8 cellular contexts compared by ENCODE assay signal in genomic region chr3:160921020-160921635, GRCh38.
DNase-seq lines count a peak whose midpoint lies in the region; ATAC-seq and TF ChIP-seq lines count a peak whose summit lies in the region.

No MANE protein-coding gene starts in this region.

- H3K27ac Mint-ChIP-seq in natural killer cell = no peak overlapping the region
- H3K27ac Mint-ChIP-seq in natural killer cell treated with Interleukin-12 subunit alpha and Interleukin-12 subunit beta and Interleukin-15 and Interleukin-18, amount 100 ng/mL, for 72 hours = no peak overlapping the region

- H2AFZ ChIP-seq in mammary epithelial cell (ENCODE audit: low read depth, low read length) = no peak overlapping the region

- H3K27ac ChIP-seq in mammary epithelial cell (ENCODE audit: insufficient read depth, low read depth, low read length) (no peak overlapping the region), left lung (no peak overlapping the region)

- ATAC-seq in natural killer cell = peak in 1 of 3 donors; percentile 58
- no peak for ATAC-seq in natural killer cell treated with Interleukin-12 subunit alpha and Interleukin-12 subunit beta and Interleukin-15 and Interleukin-18, amount 100 ng/mL, for 72 hours
- ATAC-seq in HG02759 (IDR thresholded peaks at IDR 0.05; ENCODE audit: unreplicated experiment) = peak; percentile 81
- ATAC-seq in left lung = peak; percentile 84

- no peaks in the 10 kb centered on the region for H3K9me3 Mint-ChIP-seq in natural killer cell
- no peaks in the 10 kb centered on the region for H3K9me3 Mint-ChIP-seq in natural killer cell treated with Interleukin-12 subunit alpha and Interleukin-12 subunit beta and Interleukin-15 and Interleukin-18, amount 100 ng/mL, for 72 hours

- CTCF ChIA-PET in mammary epithelial cell (lab: Charles Lee; ENCODE audit: low non-redundant PET) = interaction anchor here (0.5 kb wide), 1 partner anchor 108 kb away, joined by 4 read pairs; no protein-coding TSS in a partner anchor

- WGBS in mammary epithelial cell (ENCODE audit: low coverage, missing lambda C conversion rate) = 50% methylated on average over 4 of the region's 4 CpGs

- DNase-seq in natural killer cell (no peak), NCI-H524 (lab: John Stamatoyannopoulos, UW) (peak; percentile 29 to 64), mammary epithelial cell (peak; percentile 8), left lung (no peak), NCI-H2171 (lab: John Stamatoyannopoulos, UW) (no peak)
- no peak for DNase-seq in natural killer cell treated with Interleukin-12 subunit alpha and Interleukin-12 subunit beta and Interleukin-15 and Interleukin-18, amount 100 ng/mL, for 72 hours (ENCODE audit: low spot score)
- DNase-seq in stimulated activated CD4-positive, alpha-beta T cell treated with anti-CD3 and anti-CD28 coated beads, Interleukin-12 subunit alpha, Interleukin-12 subunit beta, amount 100 ng/mL, for 4 hours = no peak

- intact Hi-C loops in natural killer cell (cut with micrococcal nuclease) = no loop called here
- intact Hi-C loops in mammary epithelial cell (cut with micrococcal nuclease) = loop anchor here (2.0 kb wide), 1 partner anchor 504 kb away; no protein-coding TSS in a partner anchor
- intact Hi-C loops in left lung (cut with DNase I) = no loop called here

- dilution Hi-C loops in mammary epithelial cell (cut with HindIII; ENCODE audit: low sequenced_read_pairs) = no loop called here

- in situ Hi-C loops in mammary epithelial cell (cut with MboI; ENCODE audit: low sequenced_read_pairs in 2 of 2) = no loop called here

- no peak overlapping the region for H3K4me2 ChIP-seq in mammary epithelial cell (ENCODE audit: insufficient read depth, low read depth, low read length)

- H3K4me1 ChIP-seq in mammary epithelial cell (ENCODE audit: insufficient read depth, low read length) (no peaks in the 10 kb centered on the region), left lung (no peaks in the 10 kb centered on the region)

- TF ChIP-seq CTCF in natural killer cell (IDR thresholded peaks at IDR 0.05) (peak; percentile 44), mammary epithelial cell (conservative IDR thresholded peaks at IDR 0.05 in 1 of 2, IDR thresholded peaks at IDR 0.05 in 1 of 2; ENCODE audit: extremely low read depth in 1 of 2, insufficient read depth in 1 of 2, low read depth in 1 of 2, low read length in 2 of 2) (peak; percentile 67 to 79), left lung (IDR thresholded peaks at IDR 0.05) (peak; percentile 54 to 81)

- H3K4me3 Mint-ChIP-seq in natural killer cell = no peak overlapping the region
- H3K4me3 Mint-ChIP-seq in natural killer cell treated with Interleukin-12 subunit alpha and Interleukin-12 subunit beta and Interleukin-15 and Interleukin-18, amount 100 ng/mL, for 72 hours = no peak overlapping the region

- H3K36me3 Mint-ChIP-seq in natural killer cell = no peaks in the 10 kb centered on the region
- no peaks in the 10 kb centered on the region for H3K36me3 Mint-ChIP-seq in natural killer cell treated with Interleukin-12 subunit alpha and Interleukin-12 subunit beta and Interleukin-15 and Interleukin-18, amount 100 ng/mL, for 72 hours

- H3K27me3 Mint-ChIP-seq in natural killer cell (ENCODE audit: low read depth in 2 of 2) = no peaks in the 10 kb centered on the region
- H3K27me3 Mint-ChIP-seq in natural killer cell treated with Interleukin-12 subunit alpha and Interleukin-12 subunit beta and Interleukin-15 and Interleukin-18, amount 100 ng/mL, for 72 hours = no peaks in the 10 kb centered on the region

- H3K27me3 ChIP-seq in mammary epithelial cell (ENCODE audit: insufficient read depth, low read length) (no peaks in the 10 kb centered on the region), left lung (no peaks in the 10 kb centered on the region)

- no TSS peak for BruUV-seq in mammary epithelial cell (replicated peaks; lab: Mats Ljungman, UMichigan)

- no peak overlapping the region for H3K4me3 ChIP-seq in mammary epithelial cell (replicated peaks in 1 of 3; ENCODE audit: insufficient read depth in 1 of 3, low read depth in 2 of 3, low read length in 3 of 3)
- no peak overlapping the region for H3K4me3 ChIP-seq in left lung

- H4K20me1 ChIP-seq in mammary epithelial cell (ENCODE audit: insufficient read depth, low read length) = no peaks in the 10 kb centered on the region

- H3K9me3 ChIP-seq in mammary epithelial cell (replicated peaks; ENCODE audit: insufficient read depth, low read length) = no peaks in the 10 kb centered on the region
- no peaks in the 10 kb centered on the region for H3K9me3 ChIP-seq in left lung

- peaks cover 21 to 28% of the 10 kb centered on the region in 2 donors for H3K4me1 Mint-ChIP-seq in natural killer cell
- peaks cover 0 to 2% of the 10 kb centered on the region in 2 donors for H3K4me1 Mint-ChIP-seq in natural killer cell treated with Interleukin-12 subunit alpha and Interleukin-12 subunit beta and Interleukin-15 and Interleukin-18, amount 100 ng/mL, for 72 hours (ENCODE audit: low read depth in 2 of 2)

- H3K79me2 ChIP-seq in mammary epithelial cell (ENCODE audit: insufficient read depth, low read length) = no peaks in the 10 kb centered on the region

- H3K36me3 ChIP-seq in mammary epithelial cell (ENCODE audit: insufficient read depth, low read length) = no peaks in the 10 kb centered on the region
- no peaks in the 10 kb centered on the region for H3K36me3 ChIP-seq in left lung

- no peak overlapping the region for H3K9ac ChIP-seq in mammary epithelial cell (ENCODE audit: insufficient read depth, low read length)

Comparison
In these comparisons a context has a peak if more than half of its experiments do, and no peak if none do; other contexts are left out.
1. ATAC-seq: peak in HG02759 (single experiment) and left lung (single experiment); none in natural killer cell treated with Interleukin-12 subunit alpha and Interleukin-12 subunit beta and Interleukin-15 and Interleukin-18, amount 100 ng/mL, for 72 hours (0 of 2).
2. DNase-seq: peak in NCI-H524 (2 of 2) and mammary epithelial cell (single experiment); none in natural killer cell (single experiment), natural killer cell treated with Interleukin-12 subunit alpha and Interleukin-12 subunit beta and Interleukin-15 and Interleukin-18, amount 100 ng/mL, for 72 hours (single experiment), left lung (0 of 2), stimulated activated CD4-positive, alpha-beta T cell treated with anti-CD3 and anti-CD28 coated beads, Interleukin-12 subunit alpha, Interleukin-12 subunit beta, amount 100 ng/mL, for 4 hours (single experiment) and NCI-H2171 (single experiment).
3. Peak in every context shown above with its lines, with median percentiles within 50 percentile points of each other: CTCF ChIP-seq.